Comparison of ENCODE assay signal across 8 cellular contexts in genomic region chr6:147204843-147205311, GRCh38. TPM values are rescaled to one million over a fixed set of nuclear protein-coding genes. Genes with fewer than 3 reads are reported as not detected.
DNase-seq lines count a peak whose midpoint lies in the region; ATAC-seq lines count a peak whose summit lies in the region.

No MANE protein-coding gene starts in this region.

- peak overlapping the region; percentile 9 for H3K9ac ChIP-seq in iPS-15b (ENCODE audit: low read depth, low read length)

- H3K4me3 ChIP-seq in iPS-15b (ENCODE audit: low read depth, low read length): peak overlapping the region; percentile 73

- H3K27me3 ChIP-seq in iPS-15b (ENCODE audit: control insufficient read depth, insufficient read depth, low read length): peaks cover 3% of the 10 kb centered on the region

- H3K27me3 Mint-ChIP-seq in activated CD4-positive, alpha-beta T cell treated with anti-CD3 and anti-CD28 coated beads, Interleukin-2, amount 10 ng/mL, durations not matched to agents 7 days and 5 days: no peaks in the 10 kb centered on the region
- H3K27me3 Mint-ChIP-seq in activated CD4-positive, alpha-beta memory T cell treated with anti-CD3 and anti-CD28 coated beads, Interleukin-2, amount 10 ng/mL, durations not matched to agents 7 days and 5 days: no peaks in the 10 kb centered on the region

- H3K4me3 Mint-ChIP-seq in activated CD4-positive, alpha-beta T cell treated with anti-CD3 and anti-CD28 coated beads, Interleukin-2, amount 10 ng/mL, durations not matched to agents 7 days and 5 days: peak overlapping the region; percentile 80
- H3K4me3 Mint-ChIP-seq in activated CD4-positive, alpha-beta memory T cell treated with anti-CD3 and anti-CD28 coated beads, Interleukin-2, amount 10 ng/mL, durations not matched to agents 7 days and 5 days: peak overlapping the region; percentile 78
- H3K4me3 Mint-ChIP-seq in stimulated activated effector memory CD8-positive, alpha-beta T cell treated with anti-CD3 and anti-CD28 coated beads, Interleukin-12 subunit alpha, Interleukin-12 subunit beta, amount 100 ng/mL, for 72 hours: peak overlapping the region; percentile 86

- peak overlapping the region; percentile 93 for H3K27ac Mint-ChIP-seq in activated CD4-positive, alpha-beta T cell treated with anti-CD3 and anti-CD28 coated beads, Interleukin-2, amount 10 ng/mL, durations not matched to agents 7 days and 5 days
- peak overlapping the region; percentile 87 for H3K27ac Mint-ChIP-seq in activated CD4-positive, alpha-beta memory T cell treated with anti-CD3 and anti-CD28 coated beads, Interleukin-2, amount 10 ng/mL, durations not matched to agents 7 days and 5 days
- H3K27ac Mint-ChIP-seq in stimulated activated effector memory CD8-positive, alpha-beta T cell treated with anti-CD3 and anti-CD28 coated beads, Interleukin-12 subunit alpha, Interleukin-12 subunit beta, amount 100 ng/mL, for 72 hours: peak overlapping the region; percentile 90

- CTCF ChIA-PET in activated CD4-positive, alpha-beta T cell treated with anti-CD3 and anti-CD28 coated beads, Interleukin-2, amount 10 ng/mL, durations not matched to agents 7 days and 5 days (lab: Charles Lee): no interaction called here
- CTCF ChIA-PET in activated CD4-positive, alpha-beta memory T cell treated with anti-CD3 and anti-CD28 coated beads, Interleukin-2, amount 10 ng/mL, durations not matched to agents 7 days and 5 days (lab: Charles Lee): interaction anchor here (1.0 kb wide), 1 partner anchor 34 kb away, joined by 3 read pairs; no protein-coding TSS in a partner anchor

- H3K36me3 ChIP-seq in iPS-15b (ENCODE audit: control insufficient read depth, insufficient read depth, low read length): no peaks in the 10 kb centered on the region

- no peaks in the 10 kb centered on the region for H3K9me3 ChIP-seq in iPS-15b (ENCODE audit: control insufficient read depth, insufficient read depth, low read length)

- peaks cover 31% of the 10 kb centered on the region for H3K4me1 Mint-ChIP-seq in activated CD4-positive, alpha-beta T cell treated with anti-CD3 and anti-CD28 coated beads, Interleukin-2, amount 10 ng/mL, durations not matched to agents 7 days and 5 days
- peaks cover 31% of the 10 kb centered on the region for H3K4me1 Mint-ChIP-seq in activated CD4-positive, alpha-beta memory T cell treated with anti-CD3 and anti-CD28 coated beads, Interleukin-2, amount 10 ng/mL, durations not matched to agents 7 days and 5 days
- H3K4me1 Mint-ChIP-seq in stimulated activated effector memory CD8-positive, alpha-beta T cell treated with anti-CD3 and anti-CD28 coated beads, Interleukin-12 subunit alpha, Interleukin-12 subunit beta, amount 100 ng/mL, for 72 hours: peaks cover 29% of the 10 kb centered on the region

- no peak for DNase-seq in activated CD4-positive, alpha-beta T cell treated with anti-CD3 and anti-CD28 coated beads, Interleukin-2, amount 10 ng/mL, durations not matched to agents 7 days and 5 days
- DNase-seq in activated CD4-positive, alpha-beta T cell treated with anti-CD3 and anti-CD28 coated beads for 4 hours: no peak
- DNase-seq in activated CD4-positive, alpha-beta memory T cell treated with anti-CD3 and anti-CD28 coated beads, Interleukin-2, amount 10 ng/mL, durations not matched to agents 7 days and 5 days: no peak
- no peak for DNase-seq in stimulated activated effector memory CD8-positive, alpha-beta T cell treated with anti-CD3 and anti-CD28 coated beads, Interleukin-12 subunit alpha, Interleukin-12 subunit beta, amount 100 ng/mL, for 72 hours (ENCODE audit: low spot score in 2 of 2)
- DNase-seq in NCI-H1694 treated with DMSO at 0.1 percent for 48 hours (lab: John Stamatoyannopoulos, UW): no peak
- DNase-seq in NCI-H345 treated with DMSO at 0.1 percent for 48 hours (lab: John Stamatoyannopoulos, UW; ENCODE audit: unreplicated experiment): no peak

- H3K36me3 Mint-ChIP-seq in activated CD4-positive, alpha-beta T cell treated with anti-CD3 and anti-CD28 coated beads, Interleukin-2, amount 10 ng/mL, durations not matched to agents 7 days and 5 days (ENCODE audit: low read depth): peaks cover 5% of the 10 kb centered on the region
- peaks cover 4% of the 10 kb centered on the region for H3K36me3 Mint-ChIP-seq in activated CD4-positive, alpha-beta memory T cell treated with anti-CD3 and anti-CD28 coated beads, Interleukin-2, amount 10 ng/mL, durations not matched to agents 7 days and 5 days (ENCODE audit: low read depth)
- peaks cover 47% of the 10 kb centered on the region for H3K36me3 Mint-ChIP-seq in stimulated activated effector memory CD8-positive, alpha-beta T cell treated with anti-CD3 and anti-CD28 coated beads, Interleukin-12 subunit alpha, Interleukin-12 subunit beta, amount 100 ng/mL, for 72 hours

- POLR2A ChIA-PET in activated CD4-positive, alpha-beta T cell treated with anti-CD3 and anti-CD28 coated beads, Interleukin-2, amount 10 ng/mL, durations not matched to agents 7 days and 5 days (lab: Charles Lee): interaction anchor here (0.6 to 0.7 kb wide), 2 partner anchors 12 to 100 kb away, joined by 3 to 5 read pairs; no protein-coding TSS in a partner anchor
- POLR2A ChIA-PET in activated CD4-positive, alpha-beta memory T cell treated with anti-CD3 and anti-CD28 coated beads, Interleukin-2, amount 10 ng/mL, durations not matched to agents 7 days and 5 days (lab: Charles Lee): interaction anchor here (1.0 to 3.5 kb wide), 5 partner anchors 8 to 79 kb away, joined by 3 to 16 read pairs (median 4); no protein-coding TSS in a partner anchor

- no peak for ATAC-seq in stimulated activated effector memory CD8-positive, alpha-beta T cell treated with anti-CD3 and anti-CD28 coated beads, Interleukin-12 subunit alpha, Interleukin-12 subunit beta, amount 100 ng/mL, for 72 hours
- no peak for ATAC-seq in GM18519 (IDR thresholded peaks at IDR 0.05; ENCODE audit: low FRiP score, unreplicated experiment)

- H3K9me3 Mint-ChIP-seq in activated CD4-positive, alpha-beta T cell treated with anti-CD3 and anti-CD28 coated beads, Interleukin-2, amount 10 ng/mL, durations not matched to agents 7 days and 5 days: no peaks in the 10 kb centered on the region
- no peaks in the 10 kb centered on the region for H3K9me3 Mint-ChIP-seq in activated CD4-positive, alpha-beta memory T cell treated with anti-CD3 and anti-CD28 coated beads, Interleukin-2, amount 10 ng/mL, durations not matched to agents 7 days and 5 days
- H3K9me3 Mint-ChIP-seq in stimulated activated effector memory CD8-positive, alpha-beta T cell treated with anti-CD3 and anti-CD28 coated beads, Interleukin-12 subunit alpha, Interleukin-12 subunit beta, amount 100 ng/mL, for 72 hours: no peaks in the 10 kb centered on the region

- H3K4me1 ChIP-seq in iPS-15b (ENCODE audit: control insufficient read depth, insufficient read depth, low read length): no peaks in the 10 kb centered on the region

RNA-seq across cellular contexts. Expression of gene STXBP5, which starts 0.7 kb away (rescaled TPM):
- total RNA-seq in activated CD4-positive, alpha-beta T cell treated with anti-CD3 and anti-CD28 coated beads, Interleukin-2, amount 10 ng/mL, durations not matched to agents 7 days and 5 days: 10 to 100 TPM; 17.6 to 17.7 TPM
- total RNA-seq in activated CD4-positive, alpha-beta memory T cell treated with anti-CD3 and anti-CD28 coated beads, Interleukin-2, amount 10 ng/mL, durations not matched to agents 7 days and 5 days: 10 to 100 TPM; 16.7 to 17.2 TPM
